ENCODE assay signal across 8 cellular contexts in the genomic region with DNA sequence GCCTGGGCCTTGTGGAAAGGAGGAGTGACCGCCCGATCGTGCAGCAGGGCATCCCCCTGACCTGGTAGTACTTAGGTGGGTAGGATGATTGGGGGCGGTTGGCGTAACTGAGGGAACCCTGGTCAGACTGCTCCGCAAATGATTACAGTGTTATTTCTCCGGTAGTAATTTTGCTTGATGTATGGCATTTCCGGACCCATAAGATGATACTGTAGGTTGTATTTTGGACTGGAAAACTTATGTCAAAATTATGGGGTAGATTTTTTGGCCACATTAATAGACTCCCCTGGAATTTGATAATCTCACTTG. TPM values are rescaled to one million over a fixed set of nuclear protein-coding genes. Genes with fewer than 3 reads are reported as not detected.
DNase-seq lines count a peak whose midpoint lies in the region; ATAC-seq and TF ChIP-seq lines count a peak whose summit lies in the region.

No MANE protein-coding gene starts in this region.

- H3K27me3 ChIP-seq in iPS-20b (ENCODE audit: insufficient read depth, low read length), result no peaks in the 10 kb centered on the region

- no peaks in the 10 kb centered on the region for H3K27me3 Mint-ChIP-seq in activated T-helper 17 cell treated with anti-CD3 and anti-CD28 coated beads, Interleukin-2, amount 50 U/mL, for 72 hours

- no peak for TF ChIP-seq CTCF in omental fat pad (IDR thresholded peaks at IDR 0.05)

- peak overlapping the region; percentile 68 for H3K4me3 ChIP-seq in iPS-20b (ENCODE audit: low read length)

- H3K4me1 ChIP-seq in iPS-20b (ENCODE audit: insufficient read depth, low read length), result peaks cover 13% of the 10 kb centered on the region

- no peaks in the 10 kb centered on the region for H3K36me3 ChIP-seq in iPS-20b (ENCODE audit: insufficient read depth, low read depth, low read length)

- peak; percentile 19 for ATAC-seq in activated T-helper 17 cell treated with anti-CD3 and anti-CD28 coated beads, Interleukin-2, amount 50 U/mL, for 72 hours (replicated peaks)
- ATAC-seq in omental fat pad (ENCODE audit: low FRiP score), result no peak
- ATAC-seq in HG03095 (IDR thresholded peaks at IDR 0.05; ENCODE audit: unreplicated experiment), result no peak

- peak overlapping the region; percentile 77; the same call in 1 of the 2 replicates for H3K9ac ChIP-seq in iPS-20b (ENCODE audit: low read depth, low read length)

- H3K9me3 Mint-ChIP-seq in activated T-helper 17 cell treated with anti-CD3 and anti-CD28 coated beads, Interleukin-2, amount 50 U/mL, for 72 hours, result no peaks in the 10 kb centered on the region

- DNase-seq in SIG-M5 treated with dmso at 0.1 percent for 504 hours (lab: John Stamatoyannopoulos, UW; ENCODE audit: unreplicated experiment), result peak; percentile 3
- DNase-seq in SIG-M5 (lab: John Stamatoyannopoulos, UW), result no peak
- DNase-seq in omental fat pad (ENCODE audit: low spot score), result no peak
- DNase-seq in erythroblast (lab: John Stamatoyannopoulos, UW), result no peak

- no peak overlapping the region for H3K4me3 Mint-ChIP-seq in activated T-helper 17 cell treated with anti-CD3 and anti-CD28 coated beads, Interleukin-2, amount 50 U/mL, for 72 hours

- H3K4me1 Mint-ChIP-seq in activated T-helper 17 cell treated with anti-CD3 and anti-CD28 coated beads, Interleukin-2, amount 50 U/mL, for 72 hours, result peaks cover 3% of the 10 kb centered on the region

- no peak overlapping the region for H3K27ac ChIP-seq in iPS-20b (ENCODE audit: low read length)
- H3K27ac ChIP-seq in temporal lobe (ENCODE audit: low read depth, low read length), result peak overlapping the region; percentile 69

- peak overlapping the region; percentile 86 for H3K27ac Mint-ChIP-seq in activated T-helper 17 cell treated with anti-CD3 and anti-CD28 coated beads, Interleukin-2, amount 50 U/mL, for 72 hours

- H3K36me3 Mint-ChIP-seq in activated T-helper 17 cell treated with anti-CD3 and anti-CD28 coated beads, Interleukin-2, amount 50 U/mL, for 72 hours (ENCODE audit: low read depth), result no peaks in the 10 kb centered on the region

- no peaks in the 10 kb centered on the region for H3K9me3 ChIP-seq in iPS-20b (ENCODE audit: insufficient read depth, low read depth, low read length)

- no peak for TF ChIP-seq POLR2A in erythroblast (IDR thresholded peaks at IDR 0.05; ENCODE audit: low read length)

RNA-seq across cellular contexts. Expression of a gene that starts 0.8 kb away (rescaled TPM):
- 10 to 100 TPM; 24.7 to 34.7 TPM for total RNA-seq in activated T-helper 17 cell treated with anti-CD3 and anti-CD28 coated beads, Interleukin-2, amount 50 U/mL, for 72 hours
- 59.3 TPM for total RNA-seq in temporal lobe
- 10 to 100 TPM; 41.3 to 88.9 (median 53.2) TPM for total RNA-seq in omental fat pad

RNA-seq across cellular contexts. Expression of a gene that starts 45.7 kb away (rescaled TPM):
- 10 to 100 TPM; 62.0 to 79.4 TPM for total RNA-seq in activated T-helper 17 cell treated with anti-CD3 and anti-CD28 coated beads, Interleukin-2, amount 50 U/mL, for 72 hours
- total RNA-seq in temporal lobe (12.3 TPM), omental fat pad (10 to 100 TPM; 35.4 to 65.2 (median 51.8) TPM)
